Comparison of ENCODE assay signal across 1 cellular context in the genomic region with DNA sequence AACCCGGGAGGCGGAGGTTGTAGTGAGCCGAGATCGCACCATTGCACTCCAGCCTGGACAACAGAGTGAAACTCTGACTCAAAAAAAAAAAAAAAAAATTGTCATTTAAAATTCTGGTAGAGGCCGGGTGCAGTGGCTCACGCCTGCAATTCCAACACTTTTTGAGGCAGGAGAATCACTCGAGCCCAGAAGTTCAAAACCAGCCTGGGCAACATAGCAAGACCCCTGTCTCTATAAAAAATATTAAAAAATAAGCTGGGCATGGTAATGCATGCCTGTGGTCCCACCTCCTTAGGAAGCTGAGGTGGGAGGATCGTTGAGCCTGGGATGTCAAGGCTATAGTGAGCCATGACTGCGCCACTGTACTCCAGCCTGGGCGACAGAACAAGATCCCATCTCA.
A peak's percentile ranks its signal among the peaks of the same experiment; 100 is the strongest.
TF ChIP-seq lines count a peak whose summit lies in the region.

No MANE protein-coding gene starts in this region.

TF ChIP-seq in WTC11, 78 proteins besides CTCF, POLR2A, EP300 and RAD21:
- peak; percentile 18; the same call in 1 of the 2 replicates for TF ChIP-seq ZNF121 (CRISPR knock-in tag; IDR thresholded peaks at IDR 0.05)
- TF ChIP-seq, protein P1, sequence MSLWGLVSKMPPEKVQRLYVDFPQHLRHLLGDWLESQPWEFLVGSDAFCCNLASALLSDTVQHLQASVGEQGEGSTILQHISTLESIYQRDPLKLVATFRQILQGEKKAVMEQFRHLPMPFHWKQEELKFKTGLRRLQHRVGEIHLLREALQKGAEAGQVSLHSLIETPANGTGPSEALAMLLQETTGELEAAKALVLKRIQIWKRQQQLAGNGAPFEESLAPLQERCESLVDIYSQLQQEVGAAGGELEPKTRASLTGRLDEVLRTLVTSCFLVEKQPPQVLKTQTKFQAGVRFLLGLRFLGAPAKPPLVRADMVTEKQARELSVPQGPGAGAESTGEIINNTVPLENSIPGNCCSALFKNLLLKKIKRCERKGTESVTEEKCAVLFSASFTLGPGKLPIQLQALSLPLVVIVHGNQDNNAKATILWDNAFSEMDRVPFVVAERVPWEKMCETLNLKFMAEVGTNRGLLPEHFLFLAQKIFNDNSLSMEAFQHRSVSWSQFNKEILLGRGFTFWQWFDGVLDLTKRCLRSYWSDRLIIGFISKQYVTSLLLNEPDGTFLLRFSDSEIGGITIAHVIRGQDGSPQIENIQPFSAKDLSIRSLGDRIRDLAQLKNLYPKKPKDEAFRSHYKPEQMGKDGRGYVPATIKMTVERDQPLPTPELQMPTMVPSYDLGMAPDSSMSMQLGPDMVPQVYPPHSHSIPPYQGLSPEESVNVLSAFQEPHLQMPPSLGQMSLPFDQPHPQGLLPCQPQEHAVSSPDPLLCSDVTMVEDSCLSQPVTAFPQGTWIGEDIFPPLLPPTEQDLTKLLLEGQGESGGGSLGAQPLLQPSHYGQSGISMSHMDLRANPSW (CRISPR knock-in tag; conservative IDR thresholded peaks at IDR 0.05; ENCODE audit: low read depth) = no peak
- TF ChIP-seq NFE2L1 (CRISPR knock-in tag; IDR thresholded peaks at IDR 0.05) = no peak
- no peak for TF ChIP-seq ZNF232 (CRISPR knock-in tag; IDR thresholded peaks at IDR 0.05)
- TF ChIP-seq, protein P2, sequence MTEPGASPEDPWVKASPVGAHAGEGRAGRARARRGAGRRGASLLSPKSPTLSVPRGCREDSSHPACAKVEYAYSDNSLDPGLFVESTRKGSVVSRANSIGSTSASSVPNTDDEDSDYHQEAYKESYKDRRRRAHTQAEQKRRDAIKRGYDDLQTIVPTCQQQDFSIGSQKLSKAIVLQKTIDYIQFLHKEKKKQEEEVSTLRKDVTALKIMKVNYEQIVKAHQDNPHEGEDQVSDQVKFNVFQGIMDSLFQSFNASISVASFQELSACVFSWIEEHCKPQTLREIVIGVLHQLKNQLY (CRISPR knock-in tag; IDR thresholded peaks at IDR 0.05) = no peak
- TF ChIP-seq, protein P3, sequence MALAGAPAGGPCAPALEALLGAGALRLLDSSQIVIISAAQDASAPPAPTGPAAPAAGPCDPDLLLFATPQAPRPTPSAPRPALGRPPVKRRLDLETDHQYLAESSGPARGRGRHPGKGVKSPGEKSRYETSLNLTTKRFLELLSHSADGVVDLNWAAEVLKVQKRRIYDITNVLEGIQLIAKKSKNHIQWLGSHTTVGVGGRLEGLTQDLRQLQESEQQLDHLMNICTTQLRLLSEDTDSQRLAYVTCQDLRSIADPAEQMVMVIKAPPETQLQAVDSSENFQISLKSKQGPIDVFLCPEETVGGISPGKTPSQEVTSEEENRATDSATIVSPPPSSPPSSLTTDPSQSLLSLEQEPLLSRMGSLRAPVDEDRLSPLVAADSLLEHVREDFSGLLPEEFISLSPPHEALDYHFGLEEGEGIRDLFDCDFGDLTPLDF (CRISPR knock-in tag; IDR thresholded peaks at IDR 0.05) = no peak
